ENCODE assay signal across 9 cellular contexts in genomic region chr17:2406903-2407790, GRCh38. TPM values are rescaled to one million over a fixed set of nuclear protein-coding genes. Genes with fewer than 3 reads are reported as not detected.
DNase-seq lines count a peak whose midpoint lies in the region; ATAC-seq and TF ChIP-seq lines count a peak whose summit lies in the region.
"Had no signal": no experiment of that assay in that cellular context is flagged by ENCODE, and none has a peak within 500 bp of the region (broad histone marks: within the 10 kb centered on the region; RNA-seq: fewer than 3 reads in every experiment).

No MANE protein-coding gene starts in this region.

- H3K9me3 ChIP-seq in endodermal cell (ENCODE audit: control insufficient read depth, low read length), result no peaks in the 10 kb centered on the region

- H3K27me3 ChIP-seq in endodermal cell (ENCODE audit: control insufficient read depth, insufficient read depth, low read length, poor library complexity, severe bottlenecking), result no peaks in the 10 kb centered on the region

- H3K27ac ChIP-seq in endodermal cell (ENCODE audit: low read depth, low read length), result peak overlapping the region; percentile 40

- H3K9me3 Mint-ChIP-seq in endodermal cell (no peaks in the 10 kb centered on the region), nephron progenitor cell (no peaks in the 10 kb centered on the region)
- H3K9me3 Mint-ChIP-seq: activated B cell treated with CpG ODN at 0.5 μM for 24 hours had no signal

- no peak overlapping the region for H3K4me3 Mint-ChIP-seq in endodermal cell
- H3K4me3 Mint-ChIP-seq in nephron progenitor cell, result peak overlapping the region; percentile 53
- H3K4me3 Mint-ChIP-seq: activated B cell treated with CpG ODN at 0.5 μM for 24 hours had no signal

- peaks cover 4% of the 10 kb centered on the region for H3K4me1 ChIP-seq in endodermal cell (ENCODE audit: control insufficient read depth, insufficient read depth, low read length)

- H3K4me1 Mint-ChIP-seq in endodermal cell, result no peaks in the 10 kb centered on the region
- peaks cover 43% of the 10 kb centered on the region for H3K4me1 Mint-ChIP-seq in nephron progenitor cell

- TF ChIP-seq CTCF in endodermal cell (conservative IDR thresholded peaks at IDR 0.05), result no peak
- no peak for TF ChIP-seq CTCF in nephron progenitor cell (IDR thresholded peaks at IDR 0.05)

- DNase-seq in AG08396 (ENCODE audit: low spot score), result peak; percentile 79
- DNase-seq in NCI-H460 (ENCODE audit: extremely low read depth, low read depth), result peak; percentile 73
- peak; percentile 45 for DNase-seq in endodermal cell
- DNase-seq in nephron progenitor cell, result peak; percentile 23
- DNase-seq in Kasumi-1 (lab: John Stamatoyannopoulos, UW), result no peak
- no peak for DNase-seq in 8988T
- DNase-seq: activated B cell treated with CpG ODN at 0.5 μM for 24 hours had no signal

- H3K4me3 ChIP-seq in endodermal cell (ENCODE audit: low read length), result no peak overlapping the region

- ATAC-seq in HG03432 (IDR thresholded peaks at IDR 0.05; ENCODE audit: unreplicated experiment) (no peak), HG03354 (IDR thresholded peaks at IDR 0.05; ENCODE audit: poor library complexity, severe bottlenecking, unreplicated experiment) (no peak)

- no peak overlapping the region for H3K9ac ChIP-seq in endodermal cell (ENCODE audit: extremely low read depth, low read length, poor library complexity, severe bottlenecking)

- peaks cover 12% of the 10 kb centered on the region for H3K36me3 Mint-ChIP-seq in endodermal cell (ENCODE audit: low read depth)
- H3K36me3 Mint-ChIP-seq in nephron progenitor cell (ENCODE audit: low read depth), result peaks cover 20% of the 10 kb centered on the region

- H3K27me3 Mint-ChIP-seq in endodermal cell (ENCODE audit: insufficient read depth) (no peaks in the 10 kb centered on the region), nephron progenitor cell (ENCODE audit: low read depth, poor library complexity) (peaks cover 2% of the 10 kb centered on the region)
- H3K27me3 Mint-ChIP-seq: activated B cell treated with CpG ODN at 0.5 μM for 24 hours had no signal

- H3K36me3 ChIP-seq in endodermal cell (ENCODE audit: control insufficient read depth, insufficient read depth, low read length), result peaks cover 12% of the 10 kb centered on the region

- 82 to 88% methylated on average over 13 to 15 of the region's 15 CpGs for WGBS in endodermal cell (ENCODE audit: insufficient coverage in 1 of 2, insufficient read length in 1 of 2), 2 experiments

- H3K27ac Mint-ChIP-seq in endodermal cell (no peak overlapping the region), nephron progenitor cell (peak overlapping the region; percentile 99)
- H3K27ac Mint-ChIP-seq: activated B cell treated with CpG ODN at 0.5 μM for 24 hours had no signal

RNA-seq across cellular contexts. Expression of gene MNT, which starts 6.3 kb away (rescaled TPM):
- 8.0 and 10.1 TPM in 2 replicates for total RNA-seq in NCI-H460 (2014; rRNA removed; shearing (Covaris generic))
- polyA plus RNA-seq in NCI-H460 (2014; cell fraction: nucleus; rRNA removed), result 21.5 and 27.3 TPM in 2 replicates
- 10 to 100 TPM; 25.3 to 30.2 TPM for total RNA-seq in endodermal cell
- 19.1 TPM for polyA plus RNA-seq in endodermal cell (2013, experiment 1 of 2)
- polyA plus RNA-seq in endodermal cell (2013, experiment 2 of 2), result 20.1 TPM

Comparison
In these comparisons a context has a peak if more than half of its experiments do, and no peak if none do; other contexts are left out.
1. DNase-seq: peak in AG08396 (single experiment), NCI-H460 (single experiment), endodermal cell (single experiment) and nephron progenitor cell (single experiment); none in Kasumi-1 (0 of 2) and 8988T (single experiment).